ENCODE assay signal across 13 cellular contexts in genomic region chrX:112819013-112819635, GRCh38. TPM values are rescaled to one million over a fixed set of nuclear protein-coding genes. Genes with fewer than 3 reads are reported as not detected.
DNase-seq lines count a peak whose midpoint lies in the region; ATAC-seq, FAIRE-seq and TF ChIP-seq lines count a peak whose summit lies in the region.
"Had no signal": no experiment of that assay in that cellular context is flagged by ENCODE, and none has a peak within 500 bp of the region (broad histone marks: within the 10 kb centered on the region; RNA-seq: fewer than 3 reads in every experiment).

No MANE protein-coding gene starts in this region.

- peak overlapping the region; percentile 31 for H3K27ac ChIP-seq in AG04450 (ENCODE audit: low read depth, low read length)
- no peak overlapping the region for H3K27ac ChIP-seq in HepG2 (ENCODE audit: extremely low read length, insufficient read depth, low read length)
- no peak overlapping the region for H3K27ac ChIP-seq in testis
- H3K27ac ChIP-seq: BLaER1 treated with 17β-estradiol and CSF1 and Interleukin-3, amounts not matched to agents 10 nM and 100 nM had no signal

- H3K4me3 ChIP-seq in AG04450 (ENCODE audit: low read depth, low read length) (no peak overlapping the region), HepG2 (replicated peaks in 1 of 3; ENCODE audit: insufficient read depth in 1 of 3, low read depth in 2 of 3, low read length in 3 of 3) (no peak overlapping the region), testis (no peak overlapping the region)
- H3K4me3 ChIP-seq: BLaER1 treated with 17β-estradiol and CSF1 and Interleukin-3, amounts not matched to agents 10 nM and 100 nM; lung had no signal

- no peak for TF ChIP-seq RAD21 in HepG2 (CRISPR knock-in tag; IDR thresholded peaks at IDR 0.05)

- H3K9ac ChIP-seq in HepG2 (ENCODE audit: insufficient read depth, low read depth, low read length) = no peak overlapping the region
- H3K9ac ChIP-seq: BLaER1 treated with 17β-estradiol and CSF1 and Interleukin-3, amounts not matched to agents 10 nM and 100 nM had no signal

- FAIRE-seq in HTR-8/SVneo (lab: Jason Lieb, UNC) (no peak), HepG2 (lab: Jason Lieb, UNC) (no peak)
- FAIRE-seq: GM19239 had no signal

- no peaks in the 10 kb centered on the region for H3K79me2 ChIP-seq in HepG2 (ENCODE audit: insufficient read depth, low read length)

- no peaks in the 10 kb centered on the region for H3K27me3 ChIP-seq in AG04450 (ENCODE audit: control insufficient read depth, insufficient read depth, low read length)
- no peaks in the 10 kb centered on the region for H3K27me3 ChIP-seq in HepG2 (ENCODE audit: control insufficient read depth in 1 of 2, insufficient read depth in 2 of 2, low read length in 2 of 2)
- H3K27me3 ChIP-seq in testis = no peaks in the 10 kb centered on the region

- no peaks in the 10 kb centered on the region for H3K9me3 ChIP-seq in AG04450 (ENCODE audit: control insufficient read depth, insufficient read depth, low read length)
- H3K9me3 ChIP-seq in HepG2 (ENCODE audit: low read length) = no peaks in the 10 kb centered on the region
- no peaks in the 10 kb centered on the region for H3K9me3 ChIP-seq in testis

- H3K36me3 ChIP-seq in HepG2 (replicated peaks in 1 of 2; ENCODE audit: control insufficient read depth in 1 of 2, insufficient read depth in 2 of 2, low read length in 2 of 2) = no peaks in the 10 kb centered on the region
- H3K36me3 ChIP-seq in testis (ENCODE audit: low read depth, missing control alignments) = no peaks in the 10 kb centered on the region

- H2AFZ ChIP-seq in HepG2 (ENCODE audit: low read length) = no peak overlapping the region

- TF ChIP-seq POLR2A in HepG2 (IDR thresholded peaks at IDR 0.05; ENCODE audit: insufficient read depth in 1 of 2, low read depth in 2 of 2, low read length in 2 of 2) (no peak), testis (IDR thresholded peaks at IDR 0.05) (no peak)

- POLR2A ChIA-PET in AG04450 (lab: Yijun Ruan, JAX) (no interaction called here), HepG2 (lab: Yijun Ruan, JAX) (no interaction called here)

- ATAC-seq in esophagus mucosa = peak; percentile 45
- ATAC-seq in HepG2 = no peak
- no peak for ATAC-seq in GM19467 (IDR thresholded peaks at IDR 0.05; ENCODE audit: unreplicated experiment)
- no peak for ATAC-seq in GM18520 (IDR thresholded peaks at IDR 0.05; ENCODE audit: unreplicated experiment)
- ATAC-seq in GM21423 (IDR thresholded peaks at IDR 0.05; ENCODE audit: unreplicated experiment) = no peak

- no CpG with 5 or more reads among the region's 2 CpGs for WGBS in HepG2 (ENCODE audit: low lambda C conversion rate)
- WGBS in testis, 2 donors = 47% methylated on average over 2 of the region's 2 CpGs; no CpG with 5 or more reads in 1 of the 2 donors

- intact Hi-C loops in HepG2 (cut with micrococcal nuclease; ENCODE audit: unreplicated experiment) (no loop called here), testis (cut with DNase I; ENCODE audit: low total_unique reads) (no loop called here)

- no TSS peak for BruUV-seq in HepG2 (replicated peaks; lab: Mats Ljungman, UMichigan)

- TF ChIP-seq EP300 in HepG2 (IDR thresholded peaks at IDR 0.05; ENCODE audit: low read depth in 2 of 2, low read length in 2 of 2) (no peak), HepG2 (CRISPR knock-in tag; IDR thresholded peaks at IDR 0.05; ENCODE audit: borderline replicate concordance) (no peak)

- H3K4me2 ChIP-seq in HepG2 (ENCODE audit: low read depth, low read length) = no peak overlapping the region
- H3K4me2 ChIP-seq: BLaER1 treated with 17β-estradiol and CSF1 and Interleukin-3, amounts not matched to agents 10 nM and 100 nM had no signal

- TF ChIP-seq CTCF in AG04450 (IDR thresholded peaks at IDR 0.05; ENCODE audit: low read depth, low read length) (no peak), HepG2 (CRISPR knock-in tag; IDR thresholded peaks at IDR 0.05) (no peak), testis (IDR thresholded peaks at IDR 0.05) (no peak)

- CTCF ChIA-PET in AG04450 (lab: Charles Lee) (interaction anchor here (1.2 kb wide), 1 partner anchor 177 kb away, joined by 4 read pairs; no protein-coding TSS in a partner anchor), HepG2 (lab: Yijun Ruan, JAX; ENCODE audit: low intra/inter-chr PET ratio, low total read pairs) (no interaction called here)

- in situ Hi-C loops in HepG2 (cut with HindIII; ENCODE audit: extremely low pct_ligation_motif_present, low pct_unique_long_range_greater_than_20kb) = no loop called here

- no peaks in the 10 kb centered on the region for H3K4me1 ChIP-seq in HepG2 (ENCODE audit: insufficient read depth, low read length)
- no peaks in the 10 kb centered on the region for H3K4me1 ChIP-seq in testis

- H4K20me1 ChIP-seq in HepG2 (ENCODE audit: insufficient read depth, low read length) = no peaks in the 10 kb centered on the region

- DNase-seq in AG04450 (ENCODE audit: low read depth, low spot score) = peak; percentile 64
- peak; percentile 14 for DNase-seq in HTR-8/SVneo (ENCODE audit: insufficient read length, low spot score)
- no peak for DNase-seq in HepG2 (ENCODE audit: low spot score)
- DNase-seq in testis = no peak
- DNase-seq: NCI-H1694, retina had no signal

TF ChIP-seq in HepG2, 621 proteins besides CTCF, POLR2A, EP300 and RAD21:
- TF ChIP-seq CEBPB (IDR thresholded peaks at IDR 0.05; ENCODE audit: borderline replicate concordance, low read depth, low read length) = peak; percentile 33; the same call in 1 of the 2 replicates
- TF ChIP-seq SETDB1 (CRISPR knock-in tag; IDR thresholded peaks at IDR 0.05; ENCODE audit: borderline replicate concordance) = no peak

RNA-seq across cellular contexts. Expression of gene AMOT, which starts 21.5 kb away (rescaled TPM):
- polyA plus RNA-seq in AG04450 (2011; rRNA removed) (8.2 and 9.6 TPM in 2 replicates), HepG2 (2011; rRNA removed) (0.13 and 0.39 TPM in 2 replicates), testis (ENCODE audit: insufficient read depth, low read depth, low replicate concordance) (11.7 TPM)
- polyA minus RNA-seq in AG04450 (2011; rRNA and poly(A)+ RNA removed) = 18.9 and 22.8 TPM in 2 replicates
- total RNA-seq in esophagus mucosa (3.3 TPM), HepG2 (2016; rRNA removed; fragmentation: Illumina TruSeq; extraction: Trizol) (0.83 and 0.91 TPM in 2 replicates), testis (10 to 100 TPM; 14.9 to 22.5 TPM)
- total RNA-seq in HepG2 (2016; cell fraction: cytosol; rRNA removed; fragmentation: Illumina TruSeq; extraction: Trizol; ENCODE audit: low read depth) = 0.10 and 0.18 TPM in 2 replicates
- 1.00 and 1.2 TPM in 2 replicates for total RNA-seq in HepG2 (2016; cell fraction: insoluble cytoplasmic fraction; rRNA removed; fragmentation: Illumina TruSeq; extraction: Trizol)
- total RNA-seq in HepG2 (2016; cell fraction: membrane; rRNA removed; fragmentation: Illumina TruSeq; extraction: Trizol) = 0.28 and 0.79 TPM in 2 replicates
- total RNA-seq in HepG2 (2016; cell fraction: nucleus; rRNA removed; fragmentation: Illumina TruSeq; extraction: Trizol) = 0.60 and 0.65 TPM in 2 replicates
- polyA plus RNA-seq in HepG2 (2011; cell fraction: cytosol; rRNA removed) = 0.05 and 0.14 TPM in 2 replicates
- polyA plus RNA-seq in HepG2 (2011; cell fraction: nucleus; rRNA removed) = 0.05 and 0.29 TPM in 2 replicates
- polyA plus RNA-seq in HepG2 (2012) = 0.17 TPM in 1 of 2 replicates, not detected in the other
- polyA plus RNA-seq in HepG2 (2016; cell fraction: cytosol; fragmentation: Illumina TruSeq; extraction: Trizol; ENCODE audit: low read depth) = 0.03 and 0.06 TPM in 2 replicates
- 0.80 and 0.97 TPM in 2 replicates for polyA plus RNA-seq in HepG2 (2016; cell fraction: insoluble cytoplasmic fraction; fragmentation: Illumina TruSeq; extraction: Trizol; ENCODE audit: low read depth)
- 0.08 and 0.15 TPM in 2 replicates for polyA plus RNA-seq in HepG2 (2016; cell fraction: membrane; fragmentation: Illumina TruSeq; extraction: Trizol; ENCODE audit: low read depth)
- polyA plus RNA-seq in HepG2 (2016; cell fraction: nucleus; fragmentation: Illumina TruSeq; extraction: Trizol; ENCODE audit: insufficient read depth, low read depth) = 0.59 TPM in 2 replicates
- 0.72 TPM in 1 of 2 replicates, not detected in the other for polyA minus RNA-seq in HepG2 (2011; rRNA and poly(A)+ RNA removed; ENCODE audit: low replicate concordance)
- 0.09 and 0.40 TPM in 2 replicates for polyA minus RNA-seq in HepG2 (2011; cell fraction: cytosol; rRNA and poly(A)+ RNA removed)
- polyA minus RNA-seq in HepG2 (2011; cell fraction: nucleus; rRNA and poly(A)+ RNA removed) = 0.13 and 0.87 TPM in 2 replicates

Comparison
In these comparisons a context has a peak if more than half of its experiments do, and no peak if none do; other contexts are left out.
1. DNase-seq: peak in AG04450 (single experiment) and HTR-8/SVneo (single experiment); none in HepG2 (single experiment) and testis (single experiment).